Comparison of ENCODE assay signal across 8 cellular contexts in the genomic region with DNA sequence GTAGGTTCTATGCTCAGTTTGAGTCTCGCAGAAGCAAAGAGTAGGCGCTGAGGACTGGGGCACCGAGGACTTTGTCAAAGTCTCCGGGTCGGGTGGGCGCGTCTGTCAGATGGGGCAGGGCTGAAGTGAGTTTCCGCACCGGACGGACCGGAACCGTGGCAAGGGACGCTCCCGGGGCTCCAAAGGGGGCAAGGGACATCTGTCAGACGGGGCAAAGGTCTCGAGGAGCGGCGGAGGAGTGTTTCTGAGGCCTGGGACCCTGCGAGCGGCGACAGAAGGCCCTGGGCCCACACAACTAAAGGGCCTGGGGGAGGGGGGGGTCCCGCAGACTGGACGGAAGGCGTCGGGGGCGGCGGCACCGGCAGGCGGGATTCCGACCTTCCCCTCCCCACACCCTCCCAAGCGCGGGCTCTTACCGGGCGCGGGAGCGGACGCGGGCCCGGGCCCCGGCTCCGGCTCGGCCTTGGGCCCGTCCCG. TPM values are rescaled to one million over a fixed set of nuclear protein-coding genes. Genes with fewer than 3 reads are reported as not detected.
DNase-seq lines count a peak whose midpoint lies in the region; ATAC-seq and TF ChIP-seq lines count a peak whose summit lies in the region.

No MANE protein-coding gene starts in this region.

- no peak overlapping the region for H3K23ac ChIP-seq in H9 (ENCODE audit: insufficient read length, low read depth, low read length)

- DNase-seq in H9 (no peak), left ventricle myocardium superior (peak; percentile 44), SKM-1 (lab: John Stamatoyannopoulos, UW; ENCODE audit: unreplicated experiment) (no peak), A172 (ENCODE audit: low spot score) (no peak)
- peak; percentile 60 for DNase-seq in activated CD8-positive, alpha-beta memory T cell treated with anti-CD3 and anti-CD28 coated beads, Interleukin-2, amount 10 ng/mL, durations not matched to agents 7 days and 5 days

- no peaks in the 10 kb centered on the region; a peak in 1 of 5 replicates for H3K9me3 Mint-ChIP-seq in H9
- no peaks in the 10 kb centered on the region for H3K9me3 Mint-ChIP-seq in activated CD8-positive, alpha-beta memory T cell treated with anti-CD3 and anti-CD28 coated beads, Interleukin-2, amount 10 ng/mL, durations not matched to agents 7 days and 5 days (ENCODE audit: low read depth)

- H3K27me3 Mint-ChIP-seq in H9 (ENCODE audit: low read depth): no peaks in the 10 kb centered on the region
- H3K27me3 Mint-ChIP-seq in activated CD8-positive, alpha-beta memory T cell treated with anti-CD3 and anti-CD28 coated beads, Interleukin-2, amount 10 ng/mL, durations not matched to agents 7 days and 5 days: no peaks in the 10 kb centered on the region

- intact Hi-C loops in left ventricle myocardium superior (cut with micrococcal nuclease): no loop called here

- H3K4ac ChIP-seq in H9 (ENCODE audit: low read depth, low read length): no peak overlapping the region

- H3K4me3 Mint-ChIP-seq in H9: peak overlapping the region; percentile 98 to 99
- peak overlapping the region; percentile 99 for H3K4me3 Mint-ChIP-seq in activated CD8-positive, alpha-beta memory T cell treated with anti-CD3 and anti-CD28 coated beads, Interleukin-2, amount 10 ng/mL, durations not matched to agents 7 days and 5 days

- H3K4me2 ChIP-seq in BLaER1: peak overlapping the region; percentile 99
- peak overlapping the region; percentile 65 for H3K4me2 ChIP-seq in H9 (ENCODE audit: insufficient read depth, insufficient read length, low read length)

- WGBS in H9 (ENCODE audit: extremely low coverage, insufficient read length, low lambda C conversion rate): no CpG with 5 or more reads among the region's 44 CpGs

- H2BK120ac ChIP-seq in H9 (ENCODE audit: low read depth, low read length, poor library complexity, severe bottlenecking): no peak overlapping the region

- H3K18ac ChIP-seq in H9 (ENCODE audit: insufficient read length, low read depth, low read length): no peak overlapping the region

- H3K27ac ChIP-seq in BLaER1 (peak overlapping the region; percentile 98), H9 (ENCODE audit: insufficient read length, low read depth, low read length) (no peak overlapping the region), skeletal muscle tissue (ENCODE audit: low read depth, low read length) (peak overlapping the region; percentile 56)

- no peak overlapping the region for H4K91ac ChIP-seq in H9 (ENCODE audit: insufficient read length, low read depth, low read length)

- peaks cover 59% of the 10 kb centered on the region for H3K4me1 ChIP-seq in BLaER1
- no peaks in the 10 kb centered on the region; the same call in 1 of the 2 replicates for H3K4me1 ChIP-seq in H9 (ENCODE audit: insufficient read depth, low read length)
- peaks cover 25 to 34% (median 31%) of the 10 kb centered on the region in 3 donors for H3K4me1 ChIP-seq in skeletal muscle tissue (ENCODE audit: control insufficient read depth in 3 of 3, insufficient read depth in 3 of 3, low read length in 3 of 3)

- TF ChIP-seq CTCF in H9 (conservative IDR thresholded peaks at IDR 0.05): no peak

- no peak overlapping the region for H2BK20ac ChIP-seq in H9 (ENCODE audit: low read depth, low read length, poor library complexity, severe bottlenecking)

- peak overlapping the region; percentile 99 for H3K9ac ChIP-seq in BLaER1
- H3K9ac ChIP-seq in H9 (ENCODE audit: extremely low read depth, insufficient read length, low read length): peak overlapping the region; percentile 80
- H3K9ac ChIP-seq in skeletal muscle tissue (ENCODE audit: low read depth in 1 of 3, low read length in 3 of 3): peak overlapping the region; percentile 79 to 90 (median 84)

- no peak overlapping the region for H2AK5ac ChIP-seq in H9 (ENCODE audit: insufficient read length, low read length)

- H3T11ph ChIP-seq in H9 (ENCODE audit: low read length): no peak overlapping the region

- peak; percentile 14 for ATAC-seq in activated CD8-positive, alpha-beta memory T cell treated with anti-CD3 and anti-CD28 coated beads, Interleukin-2, amount 10 ng/mL, durations not matched to agents 7 days and 5 days
- ATAC-seq in left ventricle myocardium superior (no peak), HG02588 (IDR thresholded peaks at IDR 0.05; ENCODE audit: unreplicated experiment) (no peak)

- H2BK12ac ChIP-seq in H9 (ENCODE audit: insufficient read length, low read depth, low read length): no peak overlapping the region

- H3K56ac ChIP-seq in H9 (ENCODE audit: insufficient read length, low read depth, low read length): no peak overlapping the region

- no peak overlapping the region for H4K5ac ChIP-seq in H9 (ENCODE audit: insufficient read length, low read depth, low read length)

- H3K23me2 ChIP-seq in H9 (ENCODE audit: insufficient read length, low read depth, low read length, poor library complexity, severe bottlenecking): peaks cover 15% of the 10 kb centered on the region

- peaks cover 6 to 14% (median 11%) of the 10 kb centered on the region in 3 experiments for H3K36me3 Mint-ChIP-seq in H9 (ENCODE audit: insufficient read depth in 1 of 3, low read depth in 3 of 3)
- H3K36me3 Mint-ChIP-seq in activated CD8-positive, alpha-beta memory T cell treated with anti-CD3 and anti-CD28 coated beads, Interleukin-2, amount 10 ng/mL, durations not matched to agents 7 days and 5 days: peaks cover 12% of the 10 kb centered on the region

- H3K4me3 ChIP-seq in BLaER1 (peak overlapping the region; percentile 95), skeletal muscle tissue (ENCODE audit: low read length in 3 of 3) (peak overlapping the region; percentile 81 to 85 (median 85))

- H3K79me1 ChIP-seq in H9 (ENCODE audit: insufficient read depth, low read depth, low read length, poor library complexity, severe bottlenecking): peaks cover 6% of the 10 kb centered on the region

- H4K8ac ChIP-seq in H9 (replicated peaks; ENCODE audit: insufficient read length, low read depth, low read length): no peak overlapping the region

- H4K20me1 ChIP-seq in BLaER1: peaks cover 47% of the 10 kb centered on the region
- no peaks in the 10 kb centered on the region for H4K20me1 ChIP-seq in H9 (ENCODE audit: control insufficient read depth, insufficient read depth, insufficient read length)

- H2BK5ac ChIP-seq in H9 (ENCODE audit: insufficient read length, low read length): no peak overlapping the region

- no peak overlapping the region for H2BK15ac ChIP-seq in H9 (ENCODE audit: low read depth, low read length)

- CTCF ChIA-PET in activated CD8-positive, alpha-beta memory T cell treated with anti-CD3 and anti-CD28 coated beads, Interleukin-2, amount 10 ng/mL, durations not matched to agents 7 days and 5 days (lab: Charles Lee): interaction anchor here (1.2 to 4.9 kb wide), 7 partner anchors 12 to 340 kb away, joined by 4 to 41 read pairs (median 9); a partner anchor contains a TSS

- peaks cover 4% of the 10 kb centered on the region; the same call in 1 of the 2 replicates for H3K79me2 ChIP-seq in H9 (ENCODE audit: insufficient read depth, low read length)

- peak overlapping the region; percentile 84 to 96 (median 92); a peak in 5 of 7 replicates for H3K27ac Mint-ChIP-seq in H9
- peak overlapping the region; percentile 93 for H3K27ac Mint-ChIP-seq in activated CD8-positive, alpha-beta memory T cell treated with anti-CD3 and anti-CD28 coated beads, Interleukin-2, amount 10 ng/mL, durations not matched to agents 7 days and 5 days

- no peak overlapping the region for H2AFZ ChIP-seq in H9 (ENCODE audit: low read length)

- H3K4me1 Mint-ChIP-seq in H9: peaks cover 20 to 22% of the 10 kb centered on the region in 2 experiments
- peaks cover 34% of the 10 kb centered on the region for H3K4me1 Mint-ChIP-seq in activated CD8-positive, alpha-beta memory T cell treated with anti-CD3 and anti-CD28 coated beads, Interleukin-2, amount 10 ng/mL, durations not matched to agents 7 days and 5 days

- H3K9me3 ChIP-seq in BLaER1 (no peaks in the 10 kb centered on the region), H9 (ENCODE audit: control insufficient read depth, low read depth, low read length) (no peaks in the 10 kb centered on the region), skeletal muscle tissue (ENCODE audit: control insufficient read depth in 3 of 3, low read length in 3 of 3) (no peaks in the 10 kb centered on the region)

- H3K36me3 ChIP-seq in BLaER1 (peaks cover 41% of the 10 kb centered on the region), skeletal muscle tissue (ENCODE audit: control insufficient read depth in 3 of 3, insufficient read depth in 3 of 3, low read length in 3 of 3) (peaks cover 8 to 18% (median 13%) of the 10 kb centered on the region in 3 donors)

- no peaks in the 10 kb centered on the region for H3K27me3 ChIP-seq in BLaER1
- H3K27me3 ChIP-seq in H9 (ENCODE audit: insufficient read depth, low read length): no peaks in the 10 kb centered on the region
- H3K27me3 ChIP-seq in skeletal muscle tissue (ENCODE audit: control insufficient read depth in 3 of 3, insufficient read depth in 3 of 3, low read length in 3 of 3): no peaks in the 10 kb centered on the region

- H3K14ac ChIP-seq in H9 (ENCODE audit: insufficient read depth, low read length): peak overlapping the region; percentile 31; the same call in 1 of the 2 replicates

RNA-seq across cellular contexts. Expression of a gene that starts 13.3 kb away (rescaled TPM):
- total RNA-seq in H9 (2021): 110 and 123 TPM in 2 replicates
- 100 to 1,000 TPM; 105 to 116 TPM for total RNA-seq in activated CD8-positive, alpha-beta memory T cell treated with anti-CD3 and anti-CD28 coated beads, Interleukin-2, amount 10 ng/mL, durations not matched to agents 7 days and 5 days
- 82.5 TPM for total RNA-seq in left ventricle myocardium superior
- 39.1 TPM for total RNA-seq in skeletal muscle tissue
- 53.2 and 56.4 TPM in 2 replicates for total RNA-seq in A172 (2014; rRNA removed; shearing (Covaris generic))

RNA-seq across cellular contexts. Expression of a gene that starts 17.7 kb away (rescaled TPM):
- total RNA-seq in H9 (2021): 33.3 and 33.6 TPM in 2 replicates
- total RNA-seq in activated CD8-positive, alpha-beta memory T cell treated with anti-CD3 and anti-CD28 coated beads, Interleukin-2, amount 10 ng/mL, durations not matched to agents 7 days and 5 days: 10 to 100 TPM; 29.9 to 30.8 TPM
- total RNA-seq in left ventricle myocardium superior: 32.2 TPM
- total RNA-seq in skeletal muscle tissue: 3.7 TPM
- total RNA-seq in A172 (2014; rRNA removed; shearing (Covaris generic)): 14.9 and 17.3 TPM in 2 replicates

RNA-seq across cellular contexts. Expression of a gene that starts 32.3 kb away (rescaled TPM):
- total RNA-seq in H9 (2021) (0.26 and 1.9 TPM in 2 replicates), left ventricle myocardium superior (2.0 TPM), skeletal muscle tissue (0.52 TPM)
- 100 to 1,000 TPM; 166 to 172 TPM for total RNA-seq in activated CD8-positive, alpha-beta memory T cell treated with anti-CD3 and anti-CD28 coated beads, Interleukin-2, amount 10 ng/mL, durations not matched to agents 7 days and 5 days
- total RNA-seq in A172 (2014; rRNA removed; shearing (Covaris generic)): not detected in 2 replicates

RNA-seq across cellular contexts. Expression of a gene that starts 47.2 kb away (rescaled TPM):
- total RNA-seq in H9 (2021) (not detected in 2 replicates), left ventricle myocardium superior (not detected), skeletal muscle tissue (not detected)
- total RNA-seq in activated CD8-positive, alpha-beta memory T cell treated with anti-CD3 and anti-CD28 coated beads, Interleukin-2, amount 10 ng/mL, durations not matched to agents 7 days and 5 days: under 1 TPM; 0.09 to 0.12 TPM
- total RNA-seq in A172 (2014; rRNA removed; shearing (Covaris generic)): not detected in 2 replicates

RNA-seq across cellular contexts. Expression of a gene that starts 52.5 kb away (rescaled TPM):
- total RNA-seq in H9 (2021) (59.1 and 59.5 TPM in 2 replicates), left ventricle myocardium superior (24.0 TPM), skeletal muscle tissue (13.6 TPM)
- 10 to 100 TPM; 55.6 to 59.0 TPM for total RNA-seq in activated CD8-positive, alpha-beta memory T cell treated with anti-CD3 and anti-CD28 coated beads, Interleukin-2, amount 10 ng/mL, durations not matched to agents 7 days and 5 days
- 14.1 and 17.5 TPM in 2 replicates for total RNA-seq in A172 (2014; rRNA removed; shearing (Covaris generic))

Comparison
In these comparisons a context has a peak if more than half of its experiments do, and no peak if none do; other contexts are left out.
1. DNase-seq: peak in activated CD8-positive, alpha-beta memory T cell treated with anti-CD3 and anti-CD28 coated beads, Interleukin-2, amount 10 ng/mL, durations not matched to agents 7 days and 5 days (single experiment) and left ventricle myocardium superior (single experiment); none in H9 (single experiment), SKM-1 (single experiment) and A172 (single experiment).
2. RNA of a gene that starts 32.3 kb away (total RNA-seq): 166 to 172 TPM in activated CD8-positive, alpha-beta memory T cell treated with anti-CD3 and anti-CD28 coated beads, Interleukin-2, amount 10 ng/mL, durations not matched to agents 7 days and 5 days; 2.0 TPM in left ventricle myocardium superior (single experiment), 0.26 to 1.9 TPM in H9, 0.52 TPM in skeletal muscle tissue (single experiment) and not detected in A172; every median in the first group is over 10 times any median in the second.
3. Peak in every context shown above with its lines, with median percentiles within 50 percentile points of each other: H3K9ac ChIP-seq.